In the genomic region with DNA sequence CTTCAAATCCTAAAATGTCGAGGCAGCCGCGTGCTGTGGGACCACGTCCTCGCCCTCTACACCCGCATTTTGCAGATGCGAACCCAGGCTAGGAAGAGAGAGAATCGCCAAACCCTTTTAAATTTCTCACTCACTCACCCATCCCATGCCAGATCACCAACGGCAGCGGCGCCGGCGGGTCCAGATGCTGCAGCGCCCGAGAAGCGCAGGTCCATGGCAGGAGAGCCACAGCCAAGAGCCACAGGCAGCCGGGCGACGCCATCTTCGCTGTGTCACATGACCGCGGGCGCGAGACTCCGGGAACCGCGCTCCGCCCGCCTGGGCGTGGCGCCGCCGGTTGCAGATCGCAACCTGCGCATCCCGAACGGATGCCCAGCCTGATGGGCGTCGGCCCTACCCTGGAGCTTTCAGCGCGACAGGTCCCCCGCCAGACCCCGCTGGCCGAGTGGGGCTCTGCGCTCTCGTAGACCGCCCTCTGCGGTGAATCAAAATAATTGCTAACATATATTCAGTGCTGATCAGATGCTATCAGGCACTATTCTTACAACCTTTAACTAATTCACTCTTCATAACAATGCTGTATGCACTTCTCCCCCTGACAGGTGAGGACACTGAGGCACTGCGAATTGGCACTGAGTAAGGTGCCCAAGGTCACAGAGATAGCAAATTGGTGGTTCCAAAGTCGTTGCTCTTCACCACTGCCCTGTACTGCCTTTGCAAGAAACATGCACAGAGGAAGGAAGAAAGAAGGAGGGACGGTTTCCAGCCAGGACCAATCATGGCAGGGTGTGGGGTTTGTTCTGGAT, we compare ENCODE assay signal across 8 cellular contexts. TPM values are rescaled to one million over a fixed set of nuclear protein-coding genes. Genes with fewer than 3 reads are reported as not detected.
A peak's percentile ranks its signal among the peaks of the same experiment; 100 is the strongest.
DNase-seq lines count a peak whose midpoint lies in the region; ATAC-seq lines count a peak whose summit lies in the region.

TSS of gene PPT1 (minus strand) at position 276 of the 806 bp plus-strand sequence. CDS start at position 262, 14 bp downstream.

- peak; percentile 77 for ATAC-seq in GM21526 (IDR thresholded peaks at IDR 0.05; ENCODE audit: low FRiP score, unreplicated experiment)

- H3K36me3 ChIP-seq in Karpas-422 (ENCODE audit: insufficient read depth, low read length) (peaks cover 8% of the 10 kb centered on the region; the same call in 1 of the 2 replicates), SJCRH30 (peaks cover 1% of the 10 kb centered on the region; the same call in 1 of the 2 replicates), neuron (ENCODE audit: insufficient read depth, low read length) (no peaks in the 10 kb centered on the region), subcutaneous abdominal adipose tissue (ENCODE audit: control insufficient read depth in 5 of 5, insufficient read depth in 5 of 5, low read length in 5 of 5) (peaks cover under 1 to 1% (median under 1%) of the 10 kb centered on the region in 5 donors)

- H2AFZ ChIP-seq in Karpas-422 (ENCODE audit: low read length) (peak within 1 kb of the TSS; percentile 96), neuron (ENCODE audit: low read depth, low read length) (peak within 1 kb of the TSS; percentile 98)

- DNase-seq in D341Med (ENCODE audit: low spot score) = peak; percentile 94
- peak; percentile 91 for DNase-seq in Karpas-422
- peak; percentile 81 to 84 for DNase-seq in SJCRH30
- peak; percentile 57 for DNase-seq in activated gamma-delta T cell treated with anti-CD3 and anti-CD28 coated beads, Interleukin-2, amount 50 U/mL, for 16 hours (ENCODE audit: low read depth)
- DNase-seq in foreskin melanocyte = peak; percentile 69

- H3K79me2 ChIP-seq in Karpas-422 (ENCODE audit: low read length) = peaks cover 39% of the 10 kb centered on the region

- H3K9me2 ChIP-seq in Karpas-422 (replicated peaks; ENCODE audit: insufficient read depth, low read length) = no peaks in the 10 kb centered on the region

- H3K4me3 ChIP-seq in Karpas-422 (ENCODE audit: low read length) = peak within 1 kb of the TSS; percentile 94
- peak within 1 kb of the TSS; percentile 89 for H3K4me3 ChIP-seq in SJCRH30
- peak within 1 kb of the TSS; percentile 60 for H3K4me3 ChIP-seq in neuron (ENCODE audit: low read length)
- peak within 1 kb of the TSS; percentile 71 to 95 (median 90) for H3K4me3 ChIP-seq in subcutaneous abdominal adipose tissue (ENCODE audit: low read depth in 1 of 5, low read length in 5 of 5)

- H4K20me1 ChIP-seq in Karpas-422 (ENCODE audit: insufficient read depth, low read depth, low read length) = no peaks in the 10 kb centered on the region

- H3K4me2 ChIP-seq in Karpas-422 (ENCODE audit: low read depth, low read length, poor library complexity, severe bottlenecking) = peak within 1 kb of the TSS; percentile 94

- H3K4me1 ChIP-seq in Karpas-422 (ENCODE audit: low read length) (peaks cover 27% of the 10 kb centered on the region), SJCRH30 (peaks cover 7% of the 10 kb centered on the region; the same call in 1 of the 2 replicates), neuron (ENCODE audit: insufficient read depth, low read length) (peaks cover 4% of the 10 kb centered on the region), subcutaneous abdominal adipose tissue (ENCODE audit: control insufficient read depth in 5 of 5, insufficient read depth in 5 of 5, low read length in 5 of 5) (peaks cover 0 to 26% (median 14%) of the 10 kb centered on the region in 5 donors)

- H3K9ac ChIP-seq in Karpas-422 (ENCODE audit: low read length) = peak within 1 kb of the TSS; percentile 89
- peak within 1 kb of the TSS in 4 of 5 donors; percentile 45 to 68 (median 59) for H3K9ac ChIP-seq in subcutaneous abdominal adipose tissue (ENCODE audit: low read length in 5 of 5)

- H3K9me3 ChIP-seq in Karpas-422 (ENCODE audit: low read length) = no peaks in the 10 kb centered on the region
- H3K9me3 ChIP-seq in SJCRH30 (replicated peaks) = no peaks in the 10 kb centered on the region
- H3K9me3 ChIP-seq in neuron (ENCODE audit: low read length) = no peaks in the 10 kb centered on the region
- H3K9me3 ChIP-seq in subcutaneous abdominal adipose tissue (ENCODE audit: control insufficient read depth in 5 of 5, low read length in 5 of 5) = no peaks in the 10 kb centered on the region

- peak within 1 kb of the TSS; percentile 31 for H3K27ac ChIP-seq in Karpas-422 (ENCODE audit: low read length)
- peak within 1 kb of the TSS; percentile 53 for H3K27ac ChIP-seq in SJCRH30
- H3K27ac ChIP-seq in subcutaneous abdominal adipose tissue (ENCODE audit: low read depth, low read length) = no peak within 1 kb of the TSS

- H3K27me3 ChIP-seq in Karpas-422 (ENCODE audit: low read length) (no peaks in the 10 kb centered on the region), SJCRH30 (no peaks in the 10 kb centered on the region), neuron (ENCODE audit: insufficient read depth, low read length) (no peaks in the 10 kb centered on the region), subcutaneous abdominal adipose tissue (ENCODE audit: control insufficient read depth in 5 of 5, insufficient read depth in 4 of 5, low read length in 5 of 5) (peaks cover 0 to 4% (median 0%) of the 10 kb centered on the region in 5 donors)

RNA-seq across cellular contexts. Expression of gene PPT1, which starts in this region (rescaled TPM):
- total RNA-seq in Karpas-422 (2014; rRNA removed; shearing (Covaris generic); ENCODE audit: low replicate concordance) = 49.5 and 77.4 TPM in 2 replicates
- 128 and 129 TPM in 2 replicates for total RNA-seq in SJCRH30 (2014; rRNA removed; shearing (Covaris generic))
